ENCODE assay signal across 9 cellular contexts in genomic region chr2:216792222-216793001, GRCh38.
DNase-seq lines count a peak whose midpoint lies in the region; ATAC-seq and TF ChIP-seq lines count a peak whose summit lies in the region.
"Had no signal": no experiment of that assay in that cellular context is flagged by ENCODE, and none has a peak within 500 bp of the region (broad histone marks: within the 10 kb centered on the region; RNA-seq: fewer than 3 reads in every experiment).

No MANE protein-coding gene starts in this region.

- TF ChIP-seq CTCF in GM23338 (conservative IDR thresholded peaks at IDR 0.05; ENCODE audit: low read depth in 2 of 2) (0 out of 4 replicates have a peak, but pooled peaks of 1 of the 2 experiments have one; percentile 10), RWPE1 (conservative IDR thresholded peaks at IDR 0.05; ENCODE audit: low read depth) (no peak), foreskin fibroblast (IDR thresholded peaks at IDR 0.05; ENCODE audit: low read depth, low read length) (no peak)

- no peak overlapping the region for H3K27ac Mint-ChIP-seq in GM23338
- H3K27ac Mint-ChIP-seq: IgD-negative memory B cell had no signal

- H3K79me2 ChIP-seq in GM23338 (replicated peaks; ENCODE audit: insufficient read depth) = no peaks in the 10 kb centered on the region

- H3K4me2 ChIP-seq in GM23338 = no peak overlapping the region

- H3K27me3 Mint-ChIP-seq in GM23338 (ENCODE audit: insufficient read depth, low read depth, poor library complexity) = no peaks in the 10 kb centered on the region

- no peak overlapping the region for H3K4me3 ChIP-seq in GM23338
- no peak overlapping the region for H3K4me3 ChIP-seq in foreskin fibroblast (ENCODE audit: low read depth in 1 of 2, low read length in 2 of 2)

- no peaks in the 10 kb centered on the region for H4K20me1 ChIP-seq in GM23338 (replicated peaks; ENCODE audit: insufficient read depth)

- H3K27ac ChIP-seq in GM23338 (ENCODE audit: low read depth) (no peak overlapping the region), RWPE1 (peak overlapping the region; percentile 73)

- ATAC-seq in GM23338 = peak; percentile 74
- ATAC-seq in GM21717 (IDR thresholded peaks at IDR 0.05; ENCODE audit: unreplicated experiment) = no peak
- no peak for ATAC-seq in HG03342 (IDR thresholded peaks at IDR 0.05; ENCODE audit: unreplicated experiment)
- no peak for ATAC-seq in GM18511 (IDR thresholded peaks at IDR 0.05; ENCODE audit: unreplicated experiment)
- no peak for ATAC-seq in HG02759 (IDR thresholded peaks at IDR 0.05; ENCODE audit: unreplicated experiment)

- no peaks in the 10 kb centered on the region for H3F3A ChIP-seq in GM23338 (replicated peaks; ENCODE audit: low read depth)

- no peaks in the 10 kb centered on the region for H3K9me3 Mint-ChIP-seq in GM23338
- H3K9me3 Mint-ChIP-seq: IgD-negative memory B cell had no signal

- POLR2A ChIA-PET in RWPE1 (lab: Yijun Ruan, JAX; ENCODE audit: low non-redundant PET) = no interaction called here

- CTCF ChIA-PET in RWPE1 (lab: Yijun Ruan, JAX) = interaction anchor here (1.1 to 1.2 kb wide), 2 partner anchors 29 to 110 kb away, joined by 4 read pairs; no protein-coding TSS in a partner anchor

- H3K36me3 ChIP-seq in GM23338 (ENCODE audit: insufficient read depth) = no peaks in the 10 kb centered on the region

- H2AFZ ChIP-seq in GM23338 = peak overlapping the region; percentile 78

- H3K27me3 ChIP-seq in GM23338 (ENCODE audit: insufficient read depth) = no peaks in the 10 kb centered on the region

- peaks cover 13% of the 10 kb centered on the region for H3K4me1 ChIP-seq in GM23338 (ENCODE audit: insufficient read depth)

- H3K36me3 Mint-ChIP-seq in GM23338 (ENCODE audit: low read depth) = no peaks in the 10 kb centered on the region
- H3K36me3 Mint-ChIP-seq: IgD-negative memory B cell had no signal

- H3K4me3 Mint-ChIP-seq in GM23338 = no peak overlapping the region
- H3K4me3 Mint-ChIP-seq: IgD-negative memory B cell had no signal

- H3K9me2 ChIP-seq in GM23338 (ENCODE audit: insufficient read depth) = 0 out of 2 replicates have a peak, but pooled peaks cover 11% of the 10 kb centered on the region

- DNase-seq in GM23338 (ENCODE audit: low spot score) (peak; percentile 30), RWPE1 (ENCODE audit: low spot score) (peak; percentile 36), foreskin fibroblast (peak; percentile 3 to 50), retina (peak; percentile 35)

- H3K4me1 Mint-ChIP-seq in GM23338 = peaks cover 15% of the 10 kb centered on the region
- H3K4me1 Mint-ChIP-seq: IgD-negative memory B cell had no signal

TF ChIP-seq in GM23338, 12 proteins besides CTCF, POLR2A, EP300 and RAD21:
- no peak for TF ChIP-seq NANOG (IDR thresholded peaks at IDR 0.05; ENCODE audit: borderline replicate concordance)
- no peak for TF ChIP-seq ZNF331 (CRISPR knock-in tag; IDR thresholded peaks at IDR 0.05; ENCODE audit: low read depth)
- no peak for TF ChIP-seq CREB1 (CRISPR knock-in tag; IDR thresholded peaks at IDR 0.05; ENCODE audit: low read depth)
- no peak for TF ChIP-seq STAT1 (IDR thresholded peaks at IDR 0.05; ENCODE audit: unreplicated experiment)
- TF ChIP-seq JUNB (IDR thresholded peaks at IDR 0.05; ENCODE audit: unreplicated experiment) = no peak
